6 cellular contexts compared by ENCODE assay signal in genomic region chr9:136040848-136041247, GRCh38. TPM values are rescaled to one million over a fixed set of nuclear protein-coding genes. Genes with fewer than 3 reads are reported as not detected.
DNase-seq lines count a peak whose midpoint lies in the region; ATAC-seq and TF ChIP-seq lines count a peak whose summit lies in the region.
"Not testable (repeated sequence)": the region's sequence is repeated elsewhere in the genome, so short reads cannot be mapped to it uniquely, and the experiment has no call there.

No MANE protein-coding gene starts in this region.

- ATAC-seq in WTC11 = not testable (repeated sequence)

- peaks cover 0 to 73% (median 0%) of the 10 kb centered on the region in 11 experiments; a peak in 6 of 22 replicates for H4K20me1 ChIP-seq in BLaER1 treated with 17β-estradiol and CSF1 and Interleukin-3, amounts not matched to agents 10 nM and 100 nM
- not testable (repeated sequence) for H4K20me1 ChIP-seq in H9 (ENCODE audit: control insufficient read depth, insufficient read depth, insufficient read length)

- not testable (repeated sequence) for H2BK5ac ChIP-seq in H9 (ENCODE audit: insufficient read length, low read length)

- not testable (repeated sequence) for H3K18ac ChIP-seq in H9 (ENCODE audit: insufficient read length, low read depth, low read length)

- peaks cover 12 to 20% of the 10 kb centered on the region in 2 experiments; a peak in 4 of 5 replicates for H3K9me3 Mint-ChIP-seq in H9
- peaks cover 25% of the 10 kb centered on the region for H3K9me3 Mint-ChIP-seq in WTC11
- peaks cover 17% of the 10 kb centered on the region for H3K9me3 Mint-ChIP-seq in chondrocyte (ENCODE audit: low read depth)
- H3K9me3 Mint-ChIP-seq in glutamatergic neuron (ENCODE audit: unreplicated experiment) = not testable (repeated sequence)
- H3K9me3 Mint-ChIP-seq in nephron progenitor cell = peaks cover 36% of the 10 kb centered on the region

- H3K4me3 Mint-ChIP-seq in H9; WTC11; chondrocyte (ENCODE audit: unreplicated experiment); nephron progenitor cell: not testable (repeated sequence)
- peak overlapping the region; percentile 14 for H3K4me3 Mint-ChIP-seq in glutamatergic neuron (ENCODE audit: unreplicated experiment)

- H3K4me2 ChIP-seq in BLaER1 treated with 17β-estradiol and CSF1 and Interleukin-3, amounts not matched to agents 10 nM and 100 nM = peak overlapping the region in 6 of 11 experiments; percentile 11 to 32 (median 22); a peak in 8 of 22 replicates
- H3K4me2 ChIP-seq in H9 (ENCODE audit: insufficient read depth, insufficient read length, low read length) = not testable (repeated sequence)

- not testable (repeated sequence) for H2BK15ac ChIP-seq in H9 (ENCODE audit: low read depth, low read length)

- CTCF ChIA-PET in WTC11 (lab: Charles Lee) = not testable (repeated sequence)

- H2BK120ac ChIP-seq in H9 (ENCODE audit: low read depth, low read length, poor library complexity, severe bottlenecking) = not testable (repeated sequence)

- H3K27me3 ChIP-seq in BLaER1 treated with 17β-estradiol and CSF1 and Interleukin-3, amounts not matched to agents 10 nM and 100 nM; H9 (ENCODE audit: insufficient read depth, low read length): not testable (repeated sequence)

- not testable (repeated sequence) for H3K79me2 ChIP-seq in H9 (ENCODE audit: insufficient read depth, low read length)

- TF ChIP-seq CTCF in H9 (conservative IDR thresholded peaks at IDR 0.05); WTC11 (IDR thresholded peaks at IDR 0.05); chondrocyte (IDR thresholded peaks at IDR 0.05); glutamatergic neuron (IDR thresholded peaks at IDR 0.05; ENCODE audit: partially characterized antibody, unreplicated experiment); nephron progenitor cell (IDR thresholded peaks at IDR 0.05): not testable (repeated sequence)

- H2AFZ ChIP-seq in H9 (ENCODE audit: low read length) = not testable (repeated sequence)

- not testable (repeated sequence) for H2BK12ac ChIP-seq in H9 (ENCODE audit: insufficient read length, low read depth, low read length)

- H3K4me1 Mint-ChIP-seq in H9; WTC11; chondrocyte (ENCODE audit: low read depth); glutamatergic neuron (ENCODE audit: low read depth, unreplicated experiment); nephron progenitor cell: not testable (repeated sequence)

- H3T11ph ChIP-seq in H9 (ENCODE audit: low read length) = not testable (repeated sequence)

- not testable (repeated sequence) for H3K27ac ChIP-seq in BLaER1 treated with 17β-estradiol and CSF1 and Interleukin-3, amounts not matched to agents 10 nM and 100 nM; H9 (ENCODE audit: insufficient read length, low read depth, low read length)

- H3K14ac ChIP-seq in H9 (ENCODE audit: insufficient read depth, low read length) = not testable (repeated sequence)

- H3K23ac ChIP-seq in H9 (ENCODE audit: insufficient read length, low read depth, low read length) = not testable (repeated sequence)

- H3K27me3 Mint-ChIP-seq in H9 (ENCODE audit: low read depth); WTC11 (ENCODE audit: low read depth); chondrocyte (ENCODE audit: low read depth); glutamatergic neuron (ENCODE audit: unreplicated experiment); nephron progenitor cell (ENCODE audit: low read depth, poor library complexity): not testable (repeated sequence)

- H2BK20ac ChIP-seq in H9 (ENCODE audit: low read depth, low read length, poor library complexity, severe bottlenecking) = not testable (repeated sequence)

- H3K79me1 ChIP-seq in H9 (ENCODE audit: insufficient read depth, low read depth, low read length, poor library complexity, severe bottlenecking) = not testable (repeated sequence)

- peaks cover 0 to 88% (median 4%) of the 10 kb centered on the region in 11 experiments; a peak in 12 of 22 replicates for H3K36me3 ChIP-seq in BLaER1 treated with 17β-estradiol and CSF1 and Interleukin-3, amounts not matched to agents 10 nM and 100 nM

- H3K36me3 Mint-ChIP-seq in H9 (ENCODE audit: insufficient read depth in 1 of 3, low read depth in 3 of 3) (peaks cover 4 to 15% (median 8%) of the 10 kb centered on the region in 3 experiments; a peak in 6 of 7 replicates), WTC11 (peaks cover 26% of the 10 kb centered on the region), chondrocyte (ENCODE audit: low read depth) (peaks cover 15% of the 10 kb centered on the region), nephron progenitor cell (ENCODE audit: low read depth) (peaks cover 29% of the 10 kb centered on the region)
- not testable (repeated sequence) for H3K36me3 Mint-ChIP-seq in glutamatergic neuron (ENCODE audit: unreplicated experiment)

- H3K4me3 ChIP-seq in BLaER1 treated with 17β-estradiol and CSF1 and Interleukin-3, amounts not matched to agents 10 nM and 100 nM = not testable (repeated sequence)

- H3K9ac ChIP-seq in BLaER1 treated with 17β-estradiol and CSF1 and Interleukin-3, amounts not matched to agents 10 nM and 100 nM; H9 (ENCODE audit: extremely low read depth, insufficient read length, low read length): not testable (repeated sequence)

- not testable (repeated sequence) for H3K4ac ChIP-seq in H9 (ENCODE audit: low read depth, low read length)

- not testable (repeated sequence) for H4K5ac ChIP-seq in H9 (ENCODE audit: insufficient read length, low read depth, low read length)

- H3K27ac Mint-ChIP-seq in H9 (peak overlapping the region in 2 of 3 experiments; percentile 19 to 22; a peak in 2 of 7 replicates), WTC11 (0 out of 2 replicates have a peak overlapping the region, but pooled peaks have one; percentile 43), nephron progenitor cell (peak overlapping the region; percentile 94)
- H3K27ac Mint-ChIP-seq in chondrocyte (ENCODE audit: unreplicated experiment); glutamatergic neuron (ENCODE audit: unreplicated experiment): not testable (repeated sequence)

- H3K23me2 ChIP-seq in H9 (ENCODE audit: insufficient read length, low read depth, low read length, poor library complexity, severe bottlenecking) = not testable (repeated sequence)

- peaks cover 34 to 61% (median 45%) of the 10 kb centered on the region in 10 experiments for H3K4me1 ChIP-seq in BLaER1 treated with 17β-estradiol and CSF1 and Interleukin-3, amounts not matched to agents 10 nM and 100 nM
- not testable (repeated sequence) for H3K4me1 ChIP-seq in H9 (ENCODE audit: insufficient read depth, low read length)

- DNase-seq in H9; WTC11 (ENCODE audit: low spot score); glutamatergic neuron; nephron progenitor cell: not testable (repeated sequence)
- peak; percentile 9 for DNase-seq in chondrocyte (ENCODE audit: low spot score)

- H2AK5ac ChIP-seq in H9 (ENCODE audit: insufficient read length, low read length) = not testable (repeated sequence)

- H4K8ac ChIP-seq in H9 (replicated peaks; ENCODE audit: insufficient read length, low read depth, low read length) = not testable (repeated sequence)

- POLR2A ChIA-PET in WTC11 (lab: Charles Lee) = not testable (repeated sequence)

- not testable (repeated sequence) for H4K91ac ChIP-seq in H9 (ENCODE audit: insufficient read length, low read depth, low read length)

- peaks cover 35 to 49% (median 44%) of the 10 kb centered on the region in 11 experiments for H3K9me3 ChIP-seq in BLaER1 treated with 17β-estradiol and CSF1 and Interleukin-3, amounts not matched to agents 10 nM and 100 nM (replicated peaks in 1 of 11)
- H3K9me3 ChIP-seq in H9 (ENCODE audit: control insufficient read depth, low read depth, low read length) = not testable (repeated sequence)

- H3K56ac ChIP-seq in H9 (ENCODE audit: insufficient read length, low read depth, low read length) = not testable (repeated sequence)

- WGBS in H9 (ENCODE audit: extremely low coverage, insufficient read length, low lambda C conversion rate) = no CpG with 5 or more reads among the region's 2 CpGs

RNA-seq across cellular contexts. Expression of gene NACC2, which starts 54.2 kb away (rescaled TPM):
- 11.5 TPM in 2 replicates for total RNA-seq in H9 (2021)
- total RNA-seq in WTC11 (2021) = 14.1 to 17.1 TPM (median 14.5 TPM) in 3 replicates
- 42.6 to 52.4 TPM (median 51.0 TPM) in 3 replicates for total RNA-seq in chondrocyte
- total RNA-seq in glutamatergic neuron (ENCODE audit: unreplicated experiment) = 3.9 TPM
